8 cellular contexts compared by ENCODE assay signal in genomic region chr1:157105988-157106812, GRCh38. TPM values are rescaled to one million over a fixed set of nuclear protein-coding genes. Genes with fewer than 3 reads are reported as not detected.
DNase-seq lines count a peak whose midpoint lies in the region; ATAC-seq, FAIRE-seq and TF ChIP-seq lines count a peak whose summit lies in the region.

No MANE protein-coding gene starts in this region.

- 37 to 42% methylated on average over 6 of the region's 6 CpGs for WGBS in sigmoid colon, 2 donors

- no peak overlapping the region for H3K4me3 ChIP-seq in sigmoid colon
- H3K4me3 ChIP-seq in effector memory CD4-positive, alpha-beta T cell (ENCODE audit: insufficient read depth, low read depth, low read length, poor library complexity, severe bottlenecking), result no peak overlapping the region

- H3K9me3 ChIP-seq in sigmoid colon, result no peaks in the 10 kb centered on the region
- no peaks in the 10 kb centered on the region for H3K9me3 ChIP-seq in effector memory CD4-positive, alpha-beta T cell (ENCODE audit: control insufficient read depth, low read length)

- H3K4me1 ChIP-seq in sigmoid colon, result no peaks in the 10 kb centered on the region
- no peaks in the 10 kb centered on the region for H3K4me1 ChIP-seq in effector memory CD4-positive, alpha-beta T cell (ENCODE audit: control insufficient read depth, insufficient read depth, low read length, poor library complexity, severe bottlenecking)

- peaks cover 0 to 39% (median 25%) of the 10 kb centered on the region in 3 donors for H3K27me3 ChIP-seq in sigmoid colon
- peaks cover 4% of the 10 kb centered on the region for H3K27me3 ChIP-seq in effector memory CD4-positive, alpha-beta T cell (replicated peaks; ENCODE audit: control insufficient read depth, insufficient read depth, low read length, poor library complexity, severe bottlenecking)

- H3K27ac ChIP-seq in sigmoid colon, result no peak overlapping the region
- H3K27ac ChIP-seq in effector memory CD4-positive, alpha-beta T cell (ENCODE audit: insufficient read depth, low read length, poor library complexity, severe bottlenecking), result no peak overlapping the region

- H3K36me3 ChIP-seq in sigmoid colon, result no peaks in the 10 kb centered on the region
- no peaks in the 10 kb centered on the region for H3K36me3 ChIP-seq in effector memory CD4-positive, alpha-beta T cell (ENCODE audit: control insufficient read depth, insufficient read depth, low read length)

- intact Hi-C loops in sigmoid colon (cut with DNase I), result no loop called here

- TF ChIP-seq CTCF in sigmoid colon (IDR thresholded peaks at IDR 0.05), result no peak

- TF ChIP-seq EP300 in sigmoid colon (IDR thresholded peaks at IDR 0.05), result no peak

- FAIRE-seq in RCC 7860 (lab: Jason Lieb, UNC), result no peak

- ATAC-seq in HG02870 (IDR thresholded peaks at IDR 0.05; ENCODE audit: unreplicated experiment), result peak; percentile 88

- TF ChIP-seq POLR2A in sigmoid colon (IDR thresholded peaks at IDR 0.05), result no peak

- DNase-seq in stimulated activated CD4-positive, alpha-beta T cell treated with anti-CD3 and anti-CD28 coated beads, Interleukin-1b, Interleukin-23, amount 100 ng/mL, for 48 hours, result peak; percentile 56
- DNase-seq in stimulated activated CD4-positive, alpha-beta T cell treated with anti-CD3 and anti-CD28 coated beads, Interleukin-4, amount 100 ng/mL, for 1 hour, result no peak
- DNase-seq in RCC 7860 (ENCODE audit: low spot score) (peak; percentile 79), fibroblast of gingiva (ENCODE audit: low read depth) (peak; percentile 46), sigmoid colon (peak; percentile 66), G401 (ENCODE audit: low spot score) (no peak)
- no peak for DNase-seq in effector memory CD4-positive, alpha-beta T cell

- in situ Hi-C loops in G401 (cut with HindIII; ENCODE audit: low sequenced_read_pairs), result no loop called here

RNA-seq across cellular contexts. Expression of gene ETV3L, which starts 6.6 kb away (rescaled TPM):
- total RNA-seq in sigmoid colon, result not detected
- under 1 TPM in 1 of 3 donors, not detected in 2; 0.03 TPM for polyA plus RNA-seq in sigmoid colon
- total RNA-seq in G401 (2014; rRNA removed; shearing (Covaris generic)), result not detected in 2 replicates

RNA-seq across cellular contexts. Expression of gene ETV3, which starts 32.0 kb away (rescaled TPM):
- 10 to 100 TPM; 14.1 to 20.2 (median 17.6) TPM for total RNA-seq in sigmoid colon
- 10 to 100 TPM in 1 of 3 donors, 1 to 10 TPM in 2; 6.6 to 12.4 (median 9.0) TPM for polyA plus RNA-seq in sigmoid colon
- total RNA-seq in G401 (2014; rRNA removed; shearing (Covaris generic)), result 6.5 and 9.8 TPM in 2 replicates

Comparison
In these comparisons a context has a peak if more than half of its experiments do, and no peak if none do; other contexts are left out.
1. DNase-seq: peak in stimulated activated CD4-positive, alpha-beta T cell treated with anti-CD3 and anti-CD28 coated beads, Interleukin-1b, Interleukin-23, amount 100 ng/mL, for 48 hours (single experiment), RCC 7860 (single experiment), fibroblast of gingiva (single experiment) and sigmoid colon (single experiment); none in stimulated activated CD4-positive, alpha-beta T cell treated with anti-CD3 and anti-CD28 coated beads, Interleukin-4, amount 100 ng/mL, for 1 hour (single experiment), G401 (single experiment) and effector memory CD4-positive, alpha-beta T cell (0 of 3).